In the genomic region with DNA sequence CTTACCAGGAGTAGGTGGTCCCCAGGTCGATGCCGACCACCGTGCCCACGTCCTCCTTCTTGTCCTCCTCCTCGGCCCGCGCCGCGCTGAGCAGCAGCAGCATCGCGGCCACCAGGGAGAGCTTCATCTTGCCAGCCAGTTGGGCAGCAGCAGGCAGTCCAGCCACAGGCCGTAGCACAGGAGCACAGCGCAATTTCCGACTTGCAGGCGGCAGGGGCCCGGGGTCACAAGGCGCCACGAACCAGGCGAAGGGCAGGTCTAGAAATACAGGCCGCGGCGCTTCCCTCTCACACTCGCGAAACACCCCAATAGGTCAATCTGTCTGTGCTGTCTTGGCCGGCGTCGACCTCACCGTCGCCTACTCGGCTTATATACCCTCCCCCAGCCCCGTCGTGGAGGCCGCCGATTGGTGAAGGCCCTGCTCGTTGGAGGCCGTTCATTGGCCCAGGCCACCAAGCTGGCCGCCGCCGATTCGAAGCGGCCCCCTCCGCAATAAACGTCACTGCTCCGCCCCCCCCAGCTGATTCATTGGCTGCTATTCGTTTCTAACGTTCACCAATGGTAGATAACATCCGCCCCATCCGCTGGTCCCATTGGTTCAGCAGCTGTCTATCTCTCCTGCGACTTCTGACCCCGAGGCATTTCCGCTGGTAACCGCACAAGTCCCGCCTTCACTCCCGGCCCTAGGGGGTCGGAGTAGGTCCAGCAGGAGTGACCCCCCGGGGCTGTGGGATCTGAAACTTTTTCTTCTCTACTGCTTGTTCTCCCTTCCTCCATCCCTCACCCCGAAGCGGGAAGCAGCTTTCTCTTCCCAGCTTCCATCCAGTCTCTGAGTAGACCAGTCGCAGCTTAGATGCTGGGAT, we compare ENCODE assay signal across 1 cellular context.
A peak's percentile ranks its signal among the peaks of the same experiment; 100 is the strongest.
TF ChIP-seq lines count a peak whose summit lies in the region.

Gene HSPA5, minus strand, starts transcription at position 344 of the 863 bp plus-strand sequence. Its CDS starts 217 bp downstream, at position 127.

TF ChIP-seq in HepG2, 621 proteins besides CTCF, POLR2A, EP300 and RAD21 (continued from another document and continues in another):
- TF ChIP-seq, protein P1, sequence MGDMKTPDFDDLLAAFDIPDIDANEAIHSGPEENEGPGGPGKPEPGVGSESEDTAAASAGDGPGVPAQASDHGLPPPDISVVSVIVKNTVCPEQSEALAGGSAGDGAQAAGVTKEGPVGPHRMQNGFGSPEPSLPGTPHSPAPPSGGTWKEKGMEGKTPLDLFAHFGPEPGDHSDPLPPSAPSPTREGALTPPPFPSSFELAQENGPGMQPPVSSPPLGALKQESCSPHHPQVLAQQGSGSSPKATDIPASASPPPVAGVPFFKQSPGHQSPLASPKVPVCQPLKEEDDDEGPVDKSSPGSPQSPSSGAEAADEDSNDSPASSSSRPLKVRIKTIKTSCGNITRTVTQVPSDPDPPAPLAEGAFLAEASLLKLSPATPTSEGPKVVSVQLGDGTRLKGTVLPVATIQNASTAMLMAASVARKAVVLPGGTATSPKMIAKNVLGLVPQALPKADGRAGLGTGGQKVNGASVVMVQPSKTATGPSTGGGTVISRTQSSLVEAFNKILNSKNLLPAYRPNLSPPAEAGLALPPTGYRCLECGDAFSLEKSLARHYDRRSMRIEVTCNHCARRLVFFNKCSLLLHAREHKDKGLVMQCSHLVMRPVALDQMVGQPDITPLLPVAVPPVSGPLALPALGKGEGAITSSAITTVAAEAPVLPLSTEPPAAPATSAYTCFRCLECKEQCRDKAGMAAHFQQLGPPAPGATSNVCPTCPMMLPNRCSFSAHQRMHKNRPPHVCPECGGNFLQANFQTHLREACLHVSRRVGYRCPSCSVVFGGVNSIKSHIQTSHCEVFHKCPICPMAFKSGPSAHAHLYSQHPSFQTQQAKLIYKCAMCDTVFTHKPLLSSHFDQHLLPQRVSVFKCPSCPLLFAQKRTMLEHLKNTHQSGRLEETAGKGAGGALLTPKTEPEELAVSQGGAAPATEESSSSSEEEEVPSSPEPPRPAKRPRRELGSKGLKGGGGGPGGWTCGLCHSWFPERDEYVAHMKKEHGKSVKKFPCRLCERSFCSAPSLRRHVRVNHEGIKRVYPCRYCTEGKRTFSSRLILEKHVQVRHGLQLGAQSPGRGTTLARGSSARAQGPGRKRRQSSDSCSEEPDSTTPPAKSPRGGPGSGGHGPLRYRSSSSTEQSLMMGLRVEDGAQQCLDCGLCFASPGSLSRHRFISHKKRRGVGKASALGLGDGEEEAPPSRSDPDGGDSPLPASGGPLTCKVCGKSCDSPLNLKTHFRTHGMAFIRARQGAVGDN (CRISPR knock-in tag; IDR thresholded peaks at IDR 0.05): peak; percentile 91
- TF ChIP-seq ZNF30 (CRISPR knock-in tag; IDR thresholded peaks at IDR 0.05) (0 out of 2 replicates have a peak, but pooled peaks have one; percentile 24), PRDM4 (CRISPR knock-in tag; IDR thresholded peaks at IDR 0.05; ENCODE audit: borderline replicate concordance) (0 out of 2 replicates have a peak, but pooled peaks have one; percentile 77), KLF16 (CRISPR knock-in tag; IDR thresholded peaks at IDR 0.05) (peak; percentile 30 to 91; a peak in 1 of 4 replicates), ZBTB37 (CRISPR knock-in tag; IDR thresholded peaks at IDR 0.05) (no peak), ZNF430 (CRISPR knock-in tag; IDR thresholded peaks at IDR 0.05) (peak; percentile 64), ZNF451 (CRISPR knock-in tag; IDR thresholded peaks at IDR 0.05) (0 out of 2 replicates have a peak, but pooled peaks have one; percentile 26), AGO2 (optimal IDR thresholded peaks at IDR 0.05; ENCODE audit: low read depth, low read length) (peak; percentile 98), ZSCAN5A (CRISPR knock-in tag; IDR thresholded peaks at IDR 0.05; ENCODE audit: borderline replicate concordance) (no peak; the same call in 1 of the 2 replicates), ARID2 (CRISPR knock-in tag; IDR thresholded peaks at IDR 0.05; ENCODE audit: borderline replicate concordance) (no peak), RFX3 (CRISPR knock-in tag; IDR thresholded peaks at IDR 0.05) (no peak; the same call in 1 of the 2 replicates), GLI4 (CRISPR knock-in tag; IDR thresholded peaks at IDR 0.05; ENCODE audit: borderline replicate concordance) (peak; percentile 65), ELF3 (CRISPR knock-in tag; IDR thresholded peaks at IDR 0.05) (0 out of 2 replicates have a peak, but pooled peaks have one; percentile 24), ZNF839 (CRISPR knock-in tag; IDR thresholded peaks at IDR 0.05; ENCODE audit: borderline replicate concordance) (no peak), ZNF546 (CRISPR knock-in tag; conservative IDR thresholded peaks at IDR 0.05) (no peak)
- TF ChIP-seq, protein P2, sequence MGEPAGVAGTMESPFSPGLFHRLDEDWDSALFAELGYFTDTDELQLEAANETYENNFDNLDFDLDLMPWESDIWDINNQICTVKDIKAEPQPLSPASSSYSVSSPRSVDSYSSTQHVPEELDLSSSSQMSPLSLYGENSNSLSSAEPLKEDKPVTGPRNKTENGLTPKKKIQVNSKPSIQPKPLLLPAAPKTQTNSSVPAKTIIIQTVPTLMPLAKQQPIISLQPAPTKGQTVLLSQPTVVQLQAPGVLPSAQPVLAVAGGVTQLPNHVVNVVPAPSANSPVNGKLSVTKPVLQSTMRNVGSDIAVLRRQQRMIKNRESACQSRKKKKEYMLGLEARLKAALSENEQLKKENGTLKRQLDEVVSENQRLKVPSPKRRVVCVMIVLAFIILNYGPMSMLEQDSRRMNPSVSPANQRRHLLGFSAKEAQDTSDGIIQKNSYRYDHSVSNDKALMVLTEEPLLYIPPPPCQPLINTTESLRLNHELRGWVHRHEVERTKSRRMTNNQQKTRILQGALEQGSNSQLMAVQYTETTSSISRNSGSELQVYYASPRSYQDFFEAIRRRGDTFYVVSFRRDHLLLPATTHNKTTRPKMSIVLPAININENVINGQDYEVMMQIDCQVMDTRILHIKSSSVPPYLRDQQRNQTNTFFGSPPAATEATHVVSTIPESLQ (CRISPR knock-in tag; conservative IDR thresholded peaks at IDR 0.05): no peak
- TF ChIP-seq, protein P3, sequence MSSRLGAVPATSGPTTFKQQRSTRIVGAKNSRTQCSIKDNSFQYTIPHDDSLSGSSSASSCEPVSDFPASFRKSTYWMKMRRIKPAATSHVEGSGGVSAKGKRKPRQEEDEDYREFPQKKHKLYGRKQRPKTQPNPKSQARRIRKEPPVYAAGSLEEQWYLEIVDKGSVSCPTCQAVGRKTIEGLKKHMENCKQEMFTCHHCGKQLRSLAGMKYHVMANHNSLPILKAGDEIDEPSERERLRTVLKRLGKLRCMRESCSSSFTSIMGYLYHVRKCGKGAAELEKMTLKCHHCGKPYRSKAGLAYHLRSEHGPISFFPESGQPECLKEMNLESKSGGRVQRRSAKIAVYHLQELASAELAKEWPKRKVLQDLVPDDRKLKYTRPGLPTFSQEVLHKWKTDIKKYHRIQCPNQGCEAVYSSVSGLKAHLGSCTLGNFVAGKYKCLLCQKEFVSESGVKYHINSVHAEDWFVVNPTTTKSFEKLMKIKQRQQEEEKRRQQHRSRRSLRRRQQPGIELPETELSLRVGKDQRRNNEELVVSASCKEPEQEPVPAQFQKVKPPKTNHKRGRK (CRISPR knock-in tag; IDR thresholded peaks at IDR 0.05): no peak
- TF ChIP-seq, protein P4, sequence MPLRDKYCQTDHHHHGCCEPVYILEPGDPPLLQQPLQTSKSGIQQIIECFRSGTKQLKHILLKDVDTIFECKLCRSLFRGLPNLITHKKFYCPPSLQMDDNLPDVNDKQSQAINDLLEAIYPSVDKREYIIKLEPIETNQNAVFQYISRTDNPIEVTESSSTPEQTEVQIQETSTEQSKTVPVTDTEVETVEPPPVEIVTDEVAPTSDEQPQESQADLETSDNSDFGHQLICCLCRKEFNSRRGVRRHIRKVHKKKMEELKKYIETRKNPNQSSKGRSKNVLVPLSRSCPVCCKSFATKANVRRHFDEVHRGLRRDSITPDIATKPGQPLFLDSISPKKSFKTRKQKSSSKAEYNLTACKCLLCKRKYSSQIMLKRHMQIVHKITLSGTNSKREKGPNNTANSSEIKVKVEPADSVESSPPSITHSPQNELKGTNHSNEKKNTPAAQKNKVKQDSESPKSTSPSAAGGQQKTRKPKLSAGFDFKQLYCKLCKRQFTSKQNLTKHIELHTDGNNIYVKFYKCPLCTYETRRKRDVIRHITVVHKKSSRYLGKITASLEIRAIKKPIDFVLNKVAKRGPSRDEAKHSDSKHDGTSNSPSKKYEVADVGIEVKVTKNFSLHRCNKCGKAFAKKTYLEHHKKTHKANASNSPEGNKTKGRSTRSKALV (CRISPR knock-in tag; IDR thresholded peaks at IDR 0.05): 0 out of 2 replicates have a peak, but pooled peaks have one; percentile 31
- TF ChIP-seq, protein P5, sequence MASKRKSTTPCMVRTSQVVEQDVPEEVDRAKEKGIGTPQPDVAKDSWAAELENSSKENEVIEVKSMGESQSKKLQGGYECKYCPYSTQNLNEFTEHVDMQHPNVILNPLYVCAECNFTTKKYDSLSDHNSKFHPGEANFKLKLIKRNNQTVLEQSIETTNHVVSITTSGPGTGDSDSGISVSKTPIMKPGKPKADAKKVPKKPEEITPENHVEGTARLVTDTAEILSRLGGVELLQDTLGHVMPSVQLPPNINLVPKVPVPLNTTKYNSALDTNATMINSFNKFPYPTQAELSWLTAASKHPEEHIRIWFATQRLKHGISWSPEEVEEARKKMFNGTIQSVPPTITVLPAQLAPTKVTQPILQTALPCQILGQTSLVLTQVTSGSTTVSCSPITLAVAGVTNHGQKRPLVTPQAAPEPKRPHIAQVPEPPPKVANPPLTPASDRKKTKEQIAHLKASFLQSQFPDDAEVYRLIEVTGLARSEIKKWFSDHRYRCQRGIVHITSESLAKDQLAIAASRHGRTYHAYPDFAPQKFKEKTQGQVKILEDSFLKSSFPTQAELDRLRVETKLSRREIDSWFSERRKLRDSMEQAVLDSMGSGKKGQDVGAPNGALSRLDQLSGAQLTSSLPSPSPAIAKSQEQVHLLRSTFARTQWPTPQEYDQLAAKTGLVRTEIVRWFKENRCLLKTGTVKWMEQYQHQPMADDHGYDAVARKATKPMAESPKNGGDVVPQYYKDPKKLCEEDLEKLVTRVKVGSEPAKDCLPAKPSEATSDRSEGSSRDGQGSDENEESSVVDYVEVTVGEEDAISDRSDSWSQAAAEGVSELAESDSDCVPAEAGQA (IDR thresholded peaks at IDR 0.05; ENCODE audit: low read depth): no peak
- TF ChIP-seq, protein P5 (CRISPR knock-in tag; IDR thresholded peaks at IDR 0.05; ENCODE audit: borderline replicate concordance): no peak
- TF ChIP-seq, protein P6, sequence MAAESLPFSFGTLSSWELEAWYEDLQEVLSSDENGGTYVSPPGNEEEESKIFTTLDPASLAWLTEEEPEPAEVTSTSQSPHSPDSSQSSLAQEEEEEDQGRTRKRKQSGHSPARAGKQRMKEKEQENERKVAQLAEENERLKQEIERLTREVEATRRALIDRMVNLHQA (CRISPR knock-in tag; IDR thresholded peaks at IDR 0.05): no peak
- TF ChIP-seq, protein P7, sequence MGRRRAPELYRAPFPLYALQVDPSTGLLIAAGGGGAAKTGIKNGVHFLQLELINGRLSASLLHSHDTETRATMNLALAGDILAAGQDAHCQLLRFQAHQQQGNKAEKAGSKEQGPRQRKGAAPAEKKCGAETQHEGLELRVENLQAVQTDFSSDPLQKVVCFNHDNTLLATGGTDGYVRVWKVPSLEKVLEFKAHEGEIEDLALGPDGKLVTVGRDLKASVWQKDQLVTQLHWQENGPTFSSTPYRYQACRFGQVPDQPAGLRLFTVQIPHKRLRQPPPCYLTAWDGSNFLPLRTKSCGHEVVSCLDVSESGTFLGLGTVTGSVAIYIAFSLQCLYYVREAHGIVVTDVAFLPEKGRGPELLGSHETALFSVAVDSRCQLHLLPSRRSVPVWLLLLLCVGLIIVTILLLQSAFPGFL (CRISPR knock-in tag; IDR thresholded peaks at IDR 0.05): no peak
